Comparison of ENCODE assay signal across 1 cellular context in genomic region chr14:20143911-20144310, GRCh38.
TF ChIP-seq lines count a peak whose summit lies in the region.

No MANE protein-coding gene starts in this region.

TF ChIP-seq in WTC11, 78 proteins besides CTCF, POLR2A, EP300 and RAD21 (continued from another document):
- TF ChIP-seq E2F4 (CRISPR knock-in tag; IDR thresholded peaks at IDR 0.05; ENCODE audit: borderline replicate concordance, low read depth) (no peak), E2F1 (CRISPR knock-in tag; IDR thresholded peaks at IDR 0.05) (no peak), PREB (CRISPR knock-in tag; IDR thresholded peaks at IDR 0.05; ENCODE audit: borderline replicate concordance) (no peak), SP1 (CRISPR knock-in tag; conservative IDR thresholded peaks at IDR 0.05) (no peak), USF2 (CRISPR knock-in tag; IDR thresholded peaks at IDR 0.05) (no peak), ETV6 (CRISPR knock-in tag; IDR thresholded peaks at IDR 0.05) (no peak), MXD4 (CRISPR knock-in tag; IDR thresholded peaks at IDR 0.05; ENCODE audit: borderline replicate concordance) (no peak)
